ENCODE assay signal across 18 cellular contexts in genomic region chr6:112511441-112511840, GRCh38.
DNase-seq lines count a peak whose midpoint lies in the region; ATAC-seq and TF ChIP-seq lines count a peak whose summit lies in the region.
"Had no signal": no experiment of that assay in that cellular context is flagged by ENCODE, and none has a peak within 500 bp of the region (broad histone marks: within the 10 kb centered on the region; RNA-seq: fewer than 3 reads in every experiment).

No MANE protein-coding gene starts in this region.

- TF ChIP-seq POLR2A in HCT116 (IDR thresholded peaks at IDR 0.05; ENCODE audit: borderline replicate concordance, extremely low read depth, insufficient read depth, insufficient read length), result no peak

- POLR2A ChIA-PET in HCT116 (lab: Charles Lee), result no interaction called here

- H3K9ac ChIP-seq in HCT116 (ENCODE audit: low read length), result no peak overlapping the region

- H3K36me3 ChIP-seq in HCT116 (ENCODE audit: control insufficient read depth in 1 of 2, insufficient read depth in 2 of 2, low read length in 2 of 2) (no peaks in the 10 kb centered on the region), MG63 (no peaks in the 10 kb centered on the region), HAP-1 (replicated peaks) (no peaks in the 10 kb centered on the region)
- H3K36me3 ChIP-seq: Peyer's patch had no signal

- in situ Hi-C loops in HAP-1 (cut with MboI; ENCODE audit: low sequenced_read_pairs), result no loop called here

- no peaks in the 10 kb centered on the region for H4K20me1 ChIP-seq in HCT116 (ENCODE audit: insufficient read depth)

- H3K4me3 ChIP-seq in HCT116 (replicated peaks in 1 of 2; ENCODE audit: low read depth in 1 of 2, low read length in 2 of 2) (no peak overlapping the region), epithelial cell of esophagus (ENCODE audit: low read length) (no peak overlapping the region), MG63 (no peak overlapping the region), HAP-1 (no peak overlapping the region)
- H3K4me3 ChIP-seq: GM23338, Peyer's patch had no signal

- no peaks in the 10 kb centered on the region for H3K79me2 ChIP-seq in HCT116 (ENCODE audit: insufficient read depth, low read length)

- intact Hi-C loops in HCT116 (cut with micrococcal nuclease), result no loop called here

- H3K4me2 ChIP-seq in HCT116 (ENCODE audit: low read length), result peak overlapping the region; percentile 30; the same call in 1 of the 2 replicates
- H3K4me2 ChIP-seq: GM23338 had no signal

- H2AFZ ChIP-seq in HCT116 (ENCODE audit: low read depth, low read length, poor library complexity, severe bottlenecking), result peak overlapping the region; percentile 19
- H2AFZ ChIP-seq: GM23338 had no signal

- H3K4me1 ChIP-seq in HCT116 (ENCODE audit: control insufficient read depth in 1 of 2, insufficient read depth in 2 of 2, low read length in 2 of 2) (peaks cover 0 to 8% of the 10 kb centered on the region in 2 experiments; a peak in 2 of 4 replicates), HAP-1 (no peaks in the 10 kb centered on the region)
- H3K4me1 ChIP-seq: Peyer's patch had no signal

- H3K9me3 ChIP-seq in HCT116 (ENCODE audit: control insufficient read depth in 1 of 2, insufficient read depth in 1 of 2, low read depth in 1 of 2, low read length in 2 of 2) (no peaks in the 10 kb centered on the region), MG63 (no peaks in the 10 kb centered on the region; the same call in 1 of the 2 replicates), HAP-1 (no peaks in the 10 kb centered on the region)
- H3K9me3 ChIP-seq: Peyer's patch had no signal

- no peak for TF ChIP-seq RAD21 in HCT116 (IDR thresholded peaks at IDR 0.05; ENCODE audit: low read depth)

- CTCF ChIA-PET in HCT116 (lab: Charles Lee), result no interaction called here

- no peaks in the 10 kb centered on the region for H3K27me3 ChIP-seq in HCT116 (ENCODE audit: insufficient read depth, low read length)
- H3K27me3 ChIP-seq in MG63, result no peaks in the 10 kb centered on the region
- H3K27me3 ChIP-seq in HAP-1 (ENCODE audit: low read depth), result no peaks in the 10 kb centered on the region
- H3K27me3 ChIP-seq: Peyer's patch had no signal

- no peaks in the 10 kb centered on the region for H3K9me2 ChIP-seq in HCT116 (ENCODE audit: insufficient read depth)

- TF ChIP-seq CTCF in HCT116 (IDR thresholded peaks at IDR 0.05 in 2 of 3, conservative IDR thresholded peaks at IDR 0.05 in 1 of 3; ENCODE audit: borderline replicate concordance in 1 of 3, insufficient read depth in 1 of 3, low read depth in 2 of 3, low read length in 2 of 3), result no peak
- no peak for TF ChIP-seq CTCF in epithelial cell of esophagus (IDR thresholded peaks at IDR 0.05; ENCODE audit: insufficient read depth, low read depth, low read length, missing control alignments)

- DNase-seq in HCT116 (ENCODE audit: low read depth, low spot score), result peak; percentile 41
- DNase-seq in NCI-H226, result peak; percentile 10
- peak; percentile 46 for DNase-seq in epithelial cell of esophagus (ENCODE audit: low read depth)
- peak; percentile 70 for DNase-seq in kidney tubule cell (ENCODE audit: low spot score)
- DNase-seq in NCI-H2107 (lab: John Stamatoyannopoulos, UW), result no peak
- DNase-seq in MG63, result no peak
- no peak for DNase-seq in HAP-1 (ENCODE audit: low spot score in 2 of 2)
- DNase-seq: C1 segment of cervical spinal cord, DMS 273 treated with DMSO at 0.1 percent for 48 hours, GF-D8, NCI-H1417 treated with DMSO at 0.1 percent for 48 hours, NCI-H1930, NCI-H2171 treated with DMSO at 0.1 percent for 48 hours, NCI-H748 treated with DMSO at 0.1 percent for 48 hours, Peyer's patch, SHP77 treated with DMSO at 0.1 percent for 48 hours had no signal

- RAD21 ChIA-PET in HCT116 (lab: Charles Lee; ENCODE audit: low non-redundant PET in 1 of 2, low total read pairs in 2 of 2, uncharacterized antibody in 2 of 2, unreplicated experiment in 2 of 2), result no interaction called here

- peak; percentile 47; the same call in 1 of the 2 replicates for ATAC-seq in HCT116
- ATAC-seq: GM23338, SK-N-SH treated with all-trans-retinoic acid at 6 μM for 48 hours had no signal

- H3K27ac ChIP-seq in HCT116 (ENCODE audit: low read depth, low read length), result no peak overlapping the region
- H3K27ac ChIP-seq: Peyer's patch had no signal

- BruUV-seq in HCT116 (replicated peaks; lab: Mats Ljungman, UMichigan), result no TSS peak

TF ChIP-seq in HCT116, 20 proteins besides CTCF, POLR2A, EP300 and RAD21:
- TF ChIP-seq ZFX (IDR thresholded peaks at IDR 0.05), result no peak
- TF ChIP-seq SP1 (IDR thresholded peaks at IDR 0.05; ENCODE audit: low read depth), result peak; percentile 19; the same call in 1 of the 2 replicates
- TF ChIP-seq JUND (IDR thresholded peaks at IDR 0.05), result peak; percentile 36
- no peak for TF ChIP-seq EZH2phosphoT487 (IDR thresholded peaks at IDR 0.05; ENCODE audit: borderline replicate concordance)
- no peak for TF ChIP-seq POLR2AphosphoS5 (IDR thresholded peaks at IDR 0.05; ENCODE audit: low read depth, low read length)
- TF ChIP-seq SRF (IDR thresholded peaks at IDR 0.05; ENCODE audit: low read depth), result no peak
- TF ChIP-seq FOSL1 (IDR thresholded peaks at IDR 0.05; ENCODE audit: low read depth), result peak; percentile 65

Comparison
In these comparisons a context has a peak if more than half of its experiments do, and no peak if none do; other contexts are left out.
1. DNase-seq: peak in HCT116 (single experiment), NCI-H226 (single experiment), epithelial cell of esophagus (single experiment) and kidney tubule cell (single experiment); none in NCI-H2107 (single experiment), MG63 (single experiment) and HAP-1 (0 of 2).